ENCODE assay signal across 22 cellular contexts in genomic region chr1:25467193-25467592, GRCh38. TPM values are rescaled to one million over a fixed set of nuclear protein-coding genes. Genes with fewer than 3 reads are reported as not detected.
A peak's percentile ranks its signal among the peaks of the same experiment; 100 is the strongest.
DNase-seq lines count a peak whose midpoint lies in the region; ATAC-seq and TF ChIP-seq lines count a peak whose summit lies in the region.
"Had no signal": no experiment of that assay in that cellular context is flagged by ENCODE, and none has a peak within 500 bp of the region (broad histone marks: within the 10 kb centered on the region; RNA-seq: fewer than 3 reads in every experiment).

No MANE protein-coding gene starts in this region.

- peaks cover 9% of the 10 kb centered on the region for H3K36me3 Mint-ChIP-seq in activated CD8-positive, alpha-beta memory T cell treated with anti-CD3 and anti-CD28 coated beads, Interleukin-2, amount 10 ng/mL, durations not matched to agents 7 days and 5 days
- peaks cover 25% of the 10 kb centered on the region for H3K36me3 Mint-ChIP-seq in activated CD8-positive, alpha-beta T cell treated with anti-CD3 and anti-CD28 coated beads, Interleukin-2, amount 10 ng/mL, durations not matched to agents 7 days and 5 days (ENCODE audit: low read depth)
- H3K36me3 Mint-ChIP-seq in naive thymus-derived CD8-positive, alpha-beta T cell = peaks cover 5 to 35% (median 19%) of the 10 kb centered on the region in 3 donors
- no peaks in the 10 kb centered on the region for H3K36me3 Mint-ChIP-seq in glutamatergic neuron (ENCODE audit: unreplicated experiment)

- H3K9me3 Mint-ChIP-seq in activated CD8-positive, alpha-beta memory T cell treated with anti-CD3 and anti-CD28 coated beads, Interleukin-2, amount 10 ng/mL, durations not matched to agents 7 days and 5 days (ENCODE audit: low read depth) = no peaks in the 10 kb centered on the region
- H3K9me3 Mint-ChIP-seq in activated CD8-positive, alpha-beta T cell treated with anti-CD3 and anti-CD28 coated beads, Interleukin-2, amount 10 ng/mL, durations not matched to agents 7 days and 5 days (ENCODE audit: insufficient read depth) = no peaks in the 10 kb centered on the region
- H3K9me3 Mint-ChIP-seq in naive thymus-derived CD8-positive, alpha-beta T cell = no peaks in the 10 kb centered on the region
- no peaks in the 10 kb centered on the region for H3K9me3 Mint-ChIP-seq in glutamatergic neuron (ENCODE audit: unreplicated experiment)

- peak overlapping the region; percentile 56 for H3K27ac Mint-ChIP-seq in activated CD8-positive, alpha-beta memory T cell treated with anti-CD3 and anti-CD28 coated beads, Interleukin-2, amount 10 ng/mL, durations not matched to agents 7 days and 5 days
- H3K27ac Mint-ChIP-seq in activated CD8-positive, alpha-beta T cell treated with anti-CD3 and anti-CD28 coated beads, Interleukin-2, amount 10 ng/mL, durations not matched to agents 7 days and 5 days = peak overlapping the region; percentile 28
- H3K27ac Mint-ChIP-seq in naive thymus-derived CD8-positive, alpha-beta T cell = peak overlapping the region; percentile 56 to 91 (median 84)
- H3K27ac Mint-ChIP-seq in glutamatergic neuron (ENCODE audit: unreplicated experiment) = no peak overlapping the region

- ATAC-seq in activated CD8-positive, alpha-beta memory T cell treated with anti-CD3 and anti-CD28 coated beads, Interleukin-2, amount 10 ng/mL, durations not matched to agents 7 days and 5 days = peak; percentile 39
- ATAC-seq in activated CD8-positive, alpha-beta T cell treated with anti-CD3 and anti-CD28 coated beads, Interleukin-2, amount 10 ng/mL, durations not matched to agents 7 days and 5 days = peak; percentile 72
- ATAC-seq in naive thymus-derived CD8-positive, alpha-beta T cell = peak; percentile 54 to 70
- ATAC-seq: A549 had no signal

- H3K4me3 Mint-ChIP-seq in activated CD8-positive, alpha-beta memory T cell treated with anti-CD3 and anti-CD28 coated beads, Interleukin-2, amount 10 ng/mL, durations not matched to agents 7 days and 5 days = no peak overlapping the region
- peak overlapping the region; percentile 42 for H3K4me3 Mint-ChIP-seq in activated CD8-positive, alpha-beta T cell treated with anti-CD3 and anti-CD28 coated beads, Interleukin-2, amount 10 ng/mL, durations not matched to agents 7 days and 5 days
- H3K4me3 Mint-ChIP-seq in naive thymus-derived CD8-positive, alpha-beta T cell = peak overlapping the region in 9 of 10 donors; percentile 4 to 64 (median 36)
- H3K4me3 Mint-ChIP-seq in glutamatergic neuron (ENCODE audit: unreplicated experiment) = no peak overlapping the region

- POLR2A ChIA-PET in activated CD8-positive, alpha-beta T cell treated with anti-CD3 and anti-CD28 coated beads, Interleukin-2, amount 10 ng/mL, durations not matched to agents 7 days and 5 days (lab: Charles Lee) = no interaction called here
- POLR2A ChIA-PET in naive thymus-derived CD8-positive, alpha-beta T cell (lab: Charles Lee) = interaction anchor here (1.1 to 1.3 kb wide), 2 partner anchors 16 to 37 kb away, joined by 3 to 7 read pairs; partner anchors contain the start of gene MACO1

- no peaks in the 10 kb centered on the region for H3K27me3 Mint-ChIP-seq in activated CD8-positive, alpha-beta memory T cell treated with anti-CD3 and anti-CD28 coated beads, Interleukin-2, amount 10 ng/mL, durations not matched to agents 7 days and 5 days
- H3K27me3 Mint-ChIP-seq in activated CD8-positive, alpha-beta T cell treated with anti-CD3 and anti-CD28 coated beads, Interleukin-2, amount 10 ng/mL, durations not matched to agents 7 days and 5 days (ENCODE audit: low read depth) = no peaks in the 10 kb centered on the region
- H3K27me3 Mint-ChIP-seq in naive thymus-derived CD8-positive, alpha-beta T cell = no peaks in the 10 kb centered on the region
- H3K27me3 Mint-ChIP-seq in glutamatergic neuron (ENCODE audit: unreplicated experiment) = peaks cover 3% of the 10 kb centered on the region

- no peak for DNase-seq in activated CD8-positive, alpha-beta memory T cell treated with anti-CD3 and anti-CD28 coated beads, Interleukin-2, amount 10 ng/mL, durations not matched to agents 7 days and 5 days
- no peak for DNase-seq in activated CD8-positive, alpha-beta memory T cell treated with anti-CD3 and anti-CD28 coated beads, Interleukin-2, amount 50 U/mL, for 4 hours
- peak; percentile 30 for DNase-seq in GM12865 (ENCODE audit: low read depth)
- peak; percentile 37 for DNase-seq in activated CD8-positive, alpha-beta T cell treated with anti-CD3 and anti-CD28 coated beads, Interleukin-2, amount 10 ng/mL, durations not matched to agents 7 days and 5 days
- DNase-seq in naive thymus-derived CD8-positive, alpha-beta T cell = peak in 1 of 10 donors; percentile 29
- DNase-seq in glutamatergic neuron = no peak
- no peak for DNase-seq in C1 segment of cervical spinal cord (lab: John Stamatoyannopoulos, UW)
- no peak for DNase-seq in AG20443 (ENCODE audit: low spot score)
- DNase-seq: cerebellar nuclear complex; foreskin melanocyte; GOT3; NCI-H1092 treated with DMSO at 0.1 percent for 48 hours; NCI-H2029 treated with DMSO at 0.1 percent for 48 hours; NCI-H446; nucleus accumbens; PC-9; retina; SHP77 treated with DMSO at 0.1 percent for 48 hours; stimulated activated CD4-positive, alpha-beta T cell treated with anti-CD3 and anti-CD28 coated beads, Interleukin-4, amount 100 ng/mL, for 4 hours had no signal

- H3K4me1 Mint-ChIP-seq in activated CD8-positive, alpha-beta memory T cell treated with anti-CD3 and anti-CD28 coated beads, Interleukin-2, amount 10 ng/mL, durations not matched to agents 7 days and 5 days = peaks cover 20% of the 10 kb centered on the region
- peaks cover 27% of the 10 kb centered on the region for H3K4me1 Mint-ChIP-seq in activated CD8-positive, alpha-beta T cell treated with anti-CD3 and anti-CD28 coated beads, Interleukin-2, amount 10 ng/mL, durations not matched to agents 7 days and 5 days (ENCODE audit: low read depth)
- H3K4me1 Mint-ChIP-seq in naive thymus-derived CD8-positive, alpha-beta T cell = peaks cover 15 to 48% (median 41%) of the 10 kb centered on the region in 4 donors
- H3K4me1 Mint-ChIP-seq in glutamatergic neuron (ENCODE audit: low read depth, unreplicated experiment) = peaks cover 3% of the 10 kb centered on the region

- H3K4me3 ChIP-seq in GM12865 (ENCODE audit: low read depth, low read length) = no peak overlapping the region
- H3K4me3 ChIP-seq: A549, ascending aorta, BLaER1, PC-9 had no signal

- CTCF ChIA-PET in activated CD8-positive, alpha-beta memory T cell treated with anti-CD3 and anti-CD28 coated beads, Interleukin-2, amount 10 ng/mL, durations not matched to agents 7 days and 5 days (lab: Charles Lee) = interaction anchor here (0.9 to 1.2 kb wide), 2 partner anchors 10 to 97 kb away, joined by 3 read pairs; no protein-coding TSS in a partner anchor
- CTCF ChIA-PET in activated CD8-positive, alpha-beta T cell treated with anti-CD3 and anti-CD28 coated beads, Interleukin-2, amount 10 ng/mL, durations not matched to agents 7 days and 5 days (lab: Charles Lee) = interaction anchor here (1.0 to 2.0 kb wide), 2 partner anchors 20 to 54 kb away, joined by 4 to 9 read pairs; no protein-coding TSS in a partner anchor

- no peak for TF ChIP-seq CTCF in GM12865 (IDR thresholded peaks at IDR 0.05; ENCODE audit: insufficient read depth, low read depth, low read length, missing control alignments)
- no peak for TF ChIP-seq CTCF in glutamatergic neuron (IDR thresholded peaks at IDR 0.05; ENCODE audit: partially characterized antibody, unreplicated experiment)

RNA-seq across cellular contexts. Expression of gene MACO1, which starts 36.5 kb away (rescaled TPM):
- total RNA-seq in activated CD8-positive, alpha-beta memory T cell treated with anti-CD3 and anti-CD28 coated beads, Interleukin-2, amount 10 ng/mL, durations not matched to agents 7 days and 5 days = 10 to 100 TPM; 13.0 to 15.7 TPM
- 10 to 100 TPM; 16.4 to 17.2 TPM for total RNA-seq in activated CD8-positive, alpha-beta T cell treated with anti-CD3 and anti-CD28 coated beads, Interleukin-2, amount 10 ng/mL, durations not matched to agents 7 days and 5 days
- 10 to 100 TPM; 26.9 to 28.0 TPM for total RNA-seq in naive thymus-derived CD8-positive, alpha-beta T cell
- polyA plus RNA-seq in naive thymus-derived CD8-positive, alpha-beta T cell = 1 to 10 TPM; 7.6 to 8.8 (median 7.6) TPM
- total RNA-seq in glutamatergic neuron (ENCODE audit: unreplicated experiment) = 85.4 TPM

RNA-seq across cellular contexts. Expression of gene RHCE, which starts 46.6 kb away (rescaled TPM):
- total RNA-seq in activated CD8-positive, alpha-beta memory T cell treated with anti-CD3 and anti-CD28 coated beads, Interleukin-2, amount 10 ng/mL, durations not matched to agents 7 days and 5 days = not detected
- total RNA-seq in activated CD8-positive, alpha-beta T cell treated with anti-CD3 and anti-CD28 coated beads, Interleukin-2, amount 10 ng/mL, durations not matched to agents 7 days and 5 days = under 1 TPM in 1 of 2 experiments, not detected in 1; 0.13 TPM
- total RNA-seq in naive thymus-derived CD8-positive, alpha-beta T cell = under 1 TPM; 0.44 to 0.60 TPM
- 1 to 10 TPM in 1 of 3 donors, under 1 TPM in 2; 0.30 to 1.1 (median 0.81) TPM for polyA plus RNA-seq in naive thymus-derived CD8-positive, alpha-beta T cell
- 1.2 TPM for total RNA-seq in glutamatergic neuron (ENCODE audit: unreplicated experiment)
- total RNA-seq: ascending aorta had no signal

Comparison
In these comparisons a context has a peak if more than half of its experiments do, and no peak if none do; other contexts are left out.
1. DNase-seq: peak in GM12865 (single experiment) and activated CD8-positive, alpha-beta T cell treated with anti-CD3 and anti-CD28 coated beads, Interleukin-2, amount 10 ng/mL, durations not matched to agents 7 days and 5 days (single experiment); none in activated CD8-positive, alpha-beta memory T cell treated with anti-CD3 and anti-CD28 coated beads, Interleukin-2, amount 10 ng/mL, durations not matched to agents 7 days and 5 days (single experiment), activated CD8-positive, alpha-beta memory T cell treated with anti-CD3 and anti-CD28 coated beads, Interleukin-2, amount 50 U/mL, for 4 hours (single experiment), glutamatergic neuron (single experiment), C1 segment of cervical spinal cord (0 of 14) and AG20443 (single experiment).
2. H3K4me3 Mint-ChIP-seq: peak in activated CD8-positive, alpha-beta T cell treated with anti-CD3 and anti-CD28 coated beads, Interleukin-2, amount 10 ng/mL, durations not matched to agents 7 days and 5 days (single experiment) and naive thymus-derived CD8-positive, alpha-beta T cell (9 of 10); none in activated CD8-positive, alpha-beta memory T cell treated with anti-CD3 and anti-CD28 coated beads, Interleukin-2, amount 10 ng/mL, durations not matched to agents 7 days and 5 days (single experiment) and glutamatergic neuron (single experiment).
3. Peak in every context shown above with its lines, with median percentiles within 50 percentile points of each other: ATAC-seq.